ENCODE assay signal across 1 cellular context in genomic region chr5:175344331-175345200, GRCh38.
TF ChIP-seq lines count a peak whose summit lies in the region.

No MANE protein-coding gene starts in this region.

TF ChIP-seq in WTC11, 78 proteins besides CTCF, POLR2A, EP300 and RAD21 (continued from another document):
- TF ChIP-seq ZSCAN18 (CRISPR knock-in tag; IDR thresholded peaks at IDR 0.05) (no peak), SMAD4 (CRISPR knock-in tag; IDR thresholded peaks at IDR 0.05) (no peak), E2F5 (CRISPR knock-in tag; IDR thresholded peaks at IDR 0.05) (no peak), NR2C2 (CRISPR knock-in tag; IDR thresholded peaks at IDR 0.05) (no peak), ZNF416 (CRISPR knock-in tag; IDR thresholded peaks at IDR 0.05) (no peak), ZMAT4 (CRISPR knock-in tag; IDR thresholded peaks at IDR 0.05) (no peak), PRDM15 (CRISPR knock-in tag; IDR thresholded peaks at IDR 0.05) (no peak), RELA (CRISPR knock-in tag; IDR thresholded peaks at IDR 0.05; ENCODE audit: borderline replicate concordance) (no peak)
- TF ChIP-seq, protein P1, sequence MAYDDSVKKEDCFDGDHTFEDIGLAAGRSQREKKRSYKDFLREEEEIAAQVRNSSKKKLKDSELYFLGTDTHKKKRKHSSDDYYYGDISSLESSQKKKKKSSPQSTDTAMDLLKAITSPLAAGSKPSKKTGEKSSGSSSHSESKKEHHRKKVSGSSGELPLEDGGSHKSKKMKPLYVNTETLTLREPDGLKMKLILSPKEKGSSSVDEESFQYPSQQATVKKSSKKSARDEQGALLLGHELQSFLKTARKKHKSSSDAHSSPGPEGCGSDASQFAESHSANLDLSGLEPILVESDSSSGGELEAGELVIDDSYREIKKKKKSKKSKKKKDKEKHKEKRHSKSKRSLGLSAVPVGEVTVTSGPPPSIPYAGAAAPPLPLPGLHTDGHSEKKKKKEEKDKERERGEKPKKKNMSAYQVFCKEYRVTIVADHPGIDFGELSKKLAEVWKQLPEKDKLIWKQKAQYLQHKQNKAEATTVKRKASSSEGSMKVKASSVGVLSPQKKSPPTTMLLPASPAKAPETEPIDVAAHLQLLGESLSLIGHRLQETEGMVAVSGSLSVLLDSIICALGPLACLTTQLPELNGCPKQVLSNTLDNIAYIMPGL (CRISPR knock-in tag; IDR thresholded peaks at IDR 0.05) = no peak
